Comparison of ENCODE assay signal across 8 cellular contexts in genomic region chr16:28924762-28925385, GRCh38. TPM values are rescaled to one million over a fixed set of nuclear protein-coding genes. Genes with fewer than 3 reads are reported as not detected.
DNase-seq lines count a peak whose midpoint lies in the region; ATAC-seq and TF ChIP-seq lines count a peak whose summit lies in the region.

Gene RABEP2, minus strand, starts transcription at chr16:28925238. Its CDS starts 75 bp downstream, at chr16:28925163.

- H3K9me2 ChIP-seq in PC-9 (ENCODE audit: insufficient read depth) = no peaks in the 10 kb centered on the region

- CTCF ChIA-PET in PC-9 (lab: Charles Lee) = interaction anchor here (1.0 kb wide), 1 partner anchor 20 kb away, joined by 4 read pairs; no protein-coding TSS in a partner anchor

- no peaks in the 10 kb centered on the region for H4K20me1 ChIP-seq in PC-9 (ENCODE audit: insufficient read depth)

- H3F3A ChIP-seq in PC-9 (ENCODE audit: insufficient read depth, low read depth) = peaks cover 28% of the 10 kb centered on the region

- BruUV-seq in PC-9 (replicated peaks; lab: Mats Ljungman, UMichigan) = no TSS peak

- peak; percentile 96 for DNase-seq in DMS153 (lab: John Stamatoyannopoulos, UW)
- peak; percentile 93 for DNase-seq in KBM-7
- DNase-seq in PC-9 = peak; percentile 95 to 100
- DNase-seq in activated T-cell treated with anti-CD3 and anti-CD28 coated beads, Interleukin-2, amount 50 U/mL, for 4 hours = peak; percentile 93
- DNase-seq in stimulated activated CD8-positive, alpha-beta memory T cell treated with anti-CD3 and anti-CD28 coated beads, Interleukin-7, amount 100 ng/mL, for 1 hour (ENCODE audit: low read depth in 2 of 2) = peak; percentile 85 to 91

- H3K36me3 ChIP-seq in PC-9 (ENCODE audit: low read depth) (no peaks in the 10 kb centered on the region), esophagus (ENCODE audit: control insufficient read depth in 2 of 2, insufficient read depth in 2 of 2, low read length in 1 of 2) (peaks cover 0 to 4% of the 10 kb centered on the region in 2 donors), mucosa of stomach (ENCODE audit: control insufficient read depth, insufficient read depth, low read length) (no peaks in the 10 kb centered on the region)

- H3K4me1 ChIP-seq in PC-9 (replicated peaks; ENCODE audit: insufficient read depth) (peaks cover 13% of the 10 kb centered on the region), esophagus (ENCODE audit: control insufficient read depth in 2 of 2, insufficient read depth in 2 of 2, low read length in 1 of 2) (no peaks in the 10 kb centered on the region), mucosa of stomach (ENCODE audit: control insufficient read depth, insufficient read depth, low read length) (peaks cover 15% of the 10 kb centered on the region)

- WGBS in esophagus, 2 donors = 0 to 1% methylated on average over 56 to 66 of the region's 66 CpGs

- peak; percentile 60 for ATAC-seq in GM21723 (IDR thresholded peaks at IDR 0.05; ENCODE audit: unreplicated experiment)
- peak; percentile 91 to 92 for ATAC-seq in activated T-cell treated with anti-CD3 and anti-CD28 coated beads, Interleukin-2, amount 50 U/mL, for 4 hours

- peaks cover 13% of the 10 kb centered on the region for H3K79me2 ChIP-seq in PC-9 (ENCODE audit: low read depth)

- no peaks in the 10 kb centered on the region for H3K9me3 Mint-ChIP-seq in activated T-cell treated with anti-CD3 and anti-CD28 coated beads, Interleukin-2, amount 50 U/mL, for 4 hours

- POLR2A ChIA-PET in PC-9 (lab: Charles Lee; ENCODE audit: unreplicated experiment) = interaction anchor here (0.5 to 0.7 kb wide), 4 partner anchors 12 to 1116 kb away, joined by 3 to 54 read pairs (median 6); no protein-coding TSS in a partner anchor

- H3K27me3 ChIP-seq in PC-9 (ENCODE audit: insufficient read depth, low read depth) = no peaks in the 10 kb centered on the region
- H3K27me3 ChIP-seq in esophagus (ENCODE audit: control insufficient read depth in 1 of 2, insufficient read depth in 2 of 2, low read length in 2 of 2) = no peaks in the 10 kb centered on the region
- no peaks in the 10 kb centered on the region for H3K27me3 ChIP-seq in mucosa of stomach (ENCODE audit: control insufficient read depth, insufficient read depth, low read length)

- H3K4me3 Mint-ChIP-seq in activated T-cell treated with anti-CD3 and anti-CD28 coated beads, Interleukin-2, amount 50 U/mL, for 4 hours = peak within 1 kb of the TSS; percentile 96

- H3K9ac ChIP-seq in mucosa of stomach (ENCODE audit: low read length) = peak within 1 kb of the TSS; percentile 97

- H3K36me3 Mint-ChIP-seq in activated T-cell treated with anti-CD3 and anti-CD28 coated beads, Interleukin-2, amount 50 U/mL, for 4 hours (ENCODE audit: insufficient read depth) = peaks cover 6% of the 10 kb centered on the region

- TF ChIP-seq CTCF in PC-9 (conservative IDR thresholded peaks at IDR 0.05) = no peak

- intact Hi-C loops in PC-9 (cut with micrococcal nuclease; ENCODE audit: unreplicated experiment) = loop anchor here (1.0 kb wide), 2 partner anchors 11 to 79 kb away; partner anchors contain the start of gene TUFM

- no peaks in the 10 kb centered on the region for H3K27me3 Mint-ChIP-seq in activated T-cell treated with anti-CD3 and anti-CD28 coated beads, Interleukin-2, amount 50 U/mL, for 4 hours (ENCODE audit: low read depth)

- H3K4me1 Mint-ChIP-seq in activated T-cell treated with anti-CD3 and anti-CD28 coated beads, Interleukin-2, amount 50 U/mL, for 4 hours (ENCODE audit: low read depth) = peaks cover 17% of the 10 kb centered on the region

- peak within 1 kb of the TSS; percentile 88 for H2AFZ ChIP-seq in PC-9

- in situ Hi-C loops in KBM-7 (cut with MboI; ENCODE audit: low pct_unique_long_range_greater_than_20kb, low sequenced_read_pairs) = loop anchor here (25.0 kb wide), 1 partner anchor 388 kb away; the partner anchor contains the start of gene NUPR1

- peak within 1 kb of the TSS; percentile 87 for H3K4me2 ChIP-seq in PC-9

- H3K4me3 ChIP-seq in PC-9 (peak within 1 kb of the TSS; percentile 58), esophagus (ENCODE audit: low read depth in 1 of 2, low read length in 2 of 2) (peak within 1 kb of the TSS; percentile 88 to 96), mucosa of stomach (ENCODE audit: low read length) (peak within 1 kb of the TSS; percentile 61)

- H3K9me3 ChIP-seq in PC-9 (ENCODE audit: insufficient read depth, low read depth) (no peaks in the 10 kb centered on the region), esophagus (ENCODE audit: control insufficient read depth in 2 of 2, insufficient read depth in 1 of 2, low read depth in 1 of 2, low read length in 1 of 2) (no peaks in the 10 kb centered on the region), mucosa of stomach (ENCODE audit: control insufficient read depth, low read length) (no peaks in the 10 kb centered on the region)

- peak within 1 kb of the TSS; percentile 87 for H3K27ac ChIP-seq in PC-9
- H3K27ac ChIP-seq in esophagus (ENCODE audit: low read depth in 2 of 2, low read length in 1 of 2) = peak within 1 kb of the TSS; percentile 99 to 100

RNA-seq across cellular contexts. Expression of gene RABEP2, which starts in this region (rescaled TPM):
- 48.5 and 70.5 TPM in 2 replicates for total RNA-seq in PC-9 (2021)
- 10 to 100 TPM; 21.9 to 27.1 (median 24.2) TPM for total RNA-seq in activated T-cell treated with anti-CD3 and anti-CD28 coated beads, Interleukin-2, amount 50 U/mL, for 4 hours
- polyA plus RNA-seq in esophagus = 10 to 100 TPM; 23.5 to 46.9 TPM

Comparison
In these comparisons a context has a peak if more than half of its experiments do, and no peak if none do; other contexts are left out.
1. Peak in every context shown above with its lines: DNase-seq, ATAC-seq, H3K4me3 ChIP-seq and H3K27ac ChIP-seq.